Comparison of ENCODE assay signal across 1 cellular context in genomic region chr3:58204713-58205112, GRCh38.
A peak's percentile ranks its signal among the peaks of the same experiment; 100 is the strongest.
TF ChIP-seq lines count a peak whose summit lies in the region.

No MANE protein-coding gene starts in this region.

TF ChIP-seq in K562, 482 proteins besides CTCF, POLR2A, EP300 and RAD21:
- TF ChIP-seq ZNF316 (IDR thresholded peaks at IDR 0.05) (peak; percentile 51), ZNF12 (CRISPR knock-in tag; IDR thresholded peaks at IDR 0.05) (no peak), SIX5 (IDR thresholded peaks at IDR 0.05; ENCODE audit: borderline replicate concordance in 1 of 2, insufficient read depth in 1 of 2, low read depth in 1 of 2, low read length in 2 of 2) (no peak), SPI1 (IDR thresholded peaks at IDR 0.05; ENCODE audit: borderline replicate concordance, low read depth, low read length) (no peak), STAT5A (IDR thresholded peaks at IDR 0.05; ENCODE audit: borderline replicate concordance, low read length) (no peak), MAFG (tag; conservative IDR thresholded peaks at IDR 0.05) (peak; percentile 32; the same call in 1 of the 2 replicates), ZBTB33 (CRISPR knock-in tag; IDR thresholded peaks at IDR 0.05) (no peak), ELK3 (CRISPR knock-in tag; IDR thresholded peaks at IDR 0.05) (no peak), MBD2 (IDR thresholded peaks at IDR 0.05; ENCODE audit: borderline replicate concordance, low read depth) (no peak), SRSF9 (IDR thresholded peaks at IDR 0.05; ENCODE audit: borderline replicate concordance, low read depth, low read length) (no peak), C11orf30 (IDR thresholded peaks at IDR 0.05; ENCODE audit: low read depth) (peak; percentile 55)
